1 cellular context compared by ENCODE assay signal in the genomic region with DNA sequence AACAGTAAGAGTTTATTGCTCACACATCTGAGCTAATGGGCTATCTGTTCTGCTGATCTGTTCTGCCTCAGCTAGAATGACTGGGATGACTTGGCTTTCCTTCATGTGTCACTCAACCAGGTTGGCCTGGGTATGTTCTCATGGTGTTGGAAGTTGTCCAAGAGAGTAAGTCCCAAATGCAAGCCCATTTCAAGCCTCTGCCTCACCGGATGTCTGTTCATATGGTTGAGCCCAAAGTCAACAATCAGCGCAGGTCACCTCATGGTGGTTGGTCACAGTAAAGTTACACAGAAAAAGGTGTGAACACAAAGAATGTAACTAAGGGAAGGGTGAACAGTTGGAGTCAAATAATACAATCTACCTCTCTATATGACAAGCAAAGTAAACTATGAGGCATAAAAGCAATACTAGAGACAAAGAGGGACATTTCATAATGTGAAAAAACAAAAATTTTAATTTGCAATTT.
TF ChIP-seq lines count a peak whose summit lies in the region.

No MANE protein-coding gene starts in this region.

TF ChIP-seq in H1, 55 proteins besides CTCF, POLR2A, EP300 and RAD21:
- TF ChIP-seq TBP (IDR thresholded peaks at IDR 0.05; ENCODE audit: low read depth, low read length) = no peak
- no peak for TF ChIP-seq PHF8 (conservative IDR thresholded peaks at IDR 0.05; ENCODE audit: low read depth, low read length)
- TF ChIP-seq YY1 (IDR thresholded peaks at IDR 0.05; ENCODE audit: low read depth, low read length) = no peak
- no peak for TF ChIP-seq NRF1 (IDR thresholded peaks at IDR 0.05; ENCODE audit: low read depth, low read length)
